8 cellular contexts compared by ENCODE assay signal in the genomic region with DNA sequence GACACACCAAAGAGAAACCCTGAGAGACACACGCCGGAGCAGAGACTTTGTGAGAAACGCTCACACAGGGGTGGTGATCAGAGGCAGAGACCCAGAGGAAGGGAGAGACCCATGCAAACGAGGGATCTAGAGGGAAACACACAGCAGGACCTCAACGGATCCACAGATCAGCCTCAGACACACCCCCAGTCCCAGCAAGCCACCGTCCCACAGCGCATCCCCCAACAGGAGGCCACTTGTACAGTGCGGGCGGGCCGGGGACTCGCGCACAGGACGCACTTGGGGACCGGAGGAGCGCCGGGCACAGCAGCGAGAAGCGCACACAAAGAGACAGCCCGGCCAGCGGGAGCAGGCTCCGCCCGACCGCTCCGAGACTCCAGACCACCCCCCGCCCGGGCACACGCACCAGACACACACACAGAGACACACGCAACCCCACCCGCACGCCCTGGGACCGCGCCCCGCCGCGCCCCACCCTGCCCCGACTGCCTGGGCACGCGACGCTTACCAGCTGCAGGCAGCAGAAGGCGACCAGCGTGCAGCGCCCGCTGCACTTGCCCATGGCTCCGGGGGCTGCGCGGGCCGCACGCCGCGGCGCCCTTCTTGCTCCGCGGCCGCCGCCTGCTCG. TPM values are rescaled to one million over a fixed set of nuclear protein-coding genes. Genes with fewer than 3 reads are reported as not detected.
DNase-seq lines count a peak whose midpoint lies in the region; ATAC-seq and TF ChIP-seq lines count a peak whose summit lies in the region.

No MANE protein-coding gene starts in this region.

- H3K27me3 ChIP-seq in WERI-Rb-1 (ENCODE audit: insufficient read depth, low read depth, severe bottlenecking) (no peaks in the 10 kb centered on the region), left ventricle myocardium inferior (ENCODE audit: low read depth) (peaks cover 85% of the 10 kb centered on the region), skeletal muscle satellite cell (ENCODE audit: control insufficient read depth, insufficient read depth, low read length) (peaks cover 74% of the 10 kb centered on the region)

- TF ChIP-seq CTCF in WERI-Rb-1 (IDR thresholded peaks at IDR 0.05; ENCODE audit: low read depth, low read length) = no peak
- TF ChIP-seq CTCF in left ventricle myocardium inferior (IDR thresholded peaks at IDR 0.05; ENCODE audit: borderline replicate concordance) = no peak

- H3K4me3 Mint-ChIP-seq in activated naive CD4-positive, alpha-beta T cell treated with anti-CD3 and anti-CD28 coated beads for 36 hours = peak overlapping the region; percentile 28

- H3K4me3 ChIP-seq in WERI-Rb-1 (ENCODE audit: low read depth, low read length) (peak overlapping the region; percentile 49), left ventricle myocardium inferior (peak overlapping the region; percentile 60), skeletal muscle satellite cell (ENCODE audit: low read length) (peak overlapping the region; percentile 57)

- intact Hi-C loops in activated naive CD4-positive, alpha-beta T cell treated with anti-CD3 and anti-CD28 coated beads for 36 hours (cut with micrococcal nuclease) = no loop called here
- intact Hi-C loops in left ventricle myocardium inferior (cut with micrococcal nuclease) = no loop called here

- no peaks in the 10 kb centered on the region for H3K36me3 Mint-ChIP-seq in activated naive CD4-positive, alpha-beta T cell treated with anti-CD3 and anti-CD28 coated beads for 36 hours (ENCODE audit: low read depth)

- peaks cover 10% of the 10 kb centered on the region for H3K4me1 Mint-ChIP-seq in activated naive CD4-positive, alpha-beta T cell treated with anti-CD3 and anti-CD28 coated beads for 36 hours (ENCODE audit: low read depth)

- no peak overlapping the region for H3K27ac Mint-ChIP-seq in activated naive CD4-positive, alpha-beta T cell treated with anti-CD3 and anti-CD28 coated beads for 36 hours

- H3K4me1 ChIP-seq in left ventricle myocardium inferior (peaks cover 13% of the 10 kb centered on the region), skeletal muscle satellite cell (ENCODE audit: control insufficient read depth, insufficient read depth, low read length) (peaks cover 7% of the 10 kb centered on the region)

- H3K9me3 Mint-ChIP-seq in activated naive CD4-positive, alpha-beta T cell treated with anti-CD3 and anti-CD28 coated beads for 36 hours = no peaks in the 10 kb centered on the region

- peaks cover 35% of the 10 kb centered on the region for H3K27me3 Mint-ChIP-seq in activated naive CD4-positive, alpha-beta T cell treated with anti-CD3 and anti-CD28 coated beads for 36 hours (ENCODE audit: low read depth)

- H3K36me3 ChIP-seq in WERI-Rb-1 = no peaks in the 10 kb centered on the region
- H3K36me3 ChIP-seq in left ventricle myocardium inferior = no peaks in the 10 kb centered on the region
- no peaks in the 10 kb centered on the region for H3K36me3 ChIP-seq in skeletal muscle satellite cell (ENCODE audit: insufficient read depth, low read length)

- H3K9ac ChIP-seq in skeletal muscle satellite cell (ENCODE audit: low read depth, low read length) = no peak overlapping the region

- peak overlapping the region; percentile 52 for H3K27ac ChIP-seq in WERI-Rb-1
- H3K27ac ChIP-seq in left ventricle myocardium inferior (replicated peaks) = no peak overlapping the region

- peak overlapping the region; percentile 72 for H3K4me2 ChIP-seq in skeletal muscle satellite cell (ENCODE audit: low read length)

- H3K9me3 ChIP-seq in WERI-Rb-1 (ENCODE audit: severe bottlenecking) = no peaks in the 10 kb centered on the region
- no peaks in the 10 kb centered on the region for H3K9me3 ChIP-seq in left ventricle myocardium inferior (replicated peaks)
- H3K9me3 ChIP-seq in skeletal muscle satellite cell (replicated peaks; ENCODE audit: low read length) = no peaks in the 10 kb centered on the region

- DNase-seq in activated naive CD4-positive, alpha-beta T cell treated with anti-CD3 and anti-CD28 coated beads for 36 hours = no peak
- no peak for DNase-seq in activated naive CD4-positive, alpha-beta T cell treated with Interleukin-2 at 50 U/mL for 16 hours
- DNase-seq in WERI-Rb-1 = peak; percentile 66
- DNase-seq in left ventricle myocardium inferior = no peak
- no peak for DNase-seq in NCI-H446 treated with DMSO at 0.1 percent for 48 hours (lab: John Stamatoyannopoulos, UW)
- no peak for DNase-seq in stimulated activated CD4-positive, alpha-beta T cell treated with anti-CD3 and anti-CD28 coated beads, Interleukin-4, amount 100 ng/mL, for 1 hour

- no peak for ATAC-seq in HG02610 (IDR thresholded peaks at IDR 0.05; ENCODE audit: unreplicated experiment)

- CTCF ChIA-PET in activated naive CD4-positive, alpha-beta T cell treated with anti-CD3 and anti-CD28 coated beads for 36 hours (lab: Charles Lee) = no interaction called here

RNA-seq across cellular contexts. Expression of gene NKAIN1, which starts 0.6 kb away (rescaled TPM):
- not detected for total RNA-seq in activated naive CD4-positive, alpha-beta T cell treated with anti-CD3 and anti-CD28 coated beads for 36 hours
- 0.19 TPM for total RNA-seq in left ventricle myocardium inferior
- total RNA-seq in skeletal muscle satellite cell (2012; rRNA removed) = 0.22 TPM in 1 of 2 replicates, not detected in the other

RNA-seq across cellular contexts. Expression of gene SNRNP40, which starts 57.5 kb away (rescaled TPM):
- 100 to 1,000 TPM; 101 to 106 TPM for total RNA-seq in activated naive CD4-positive, alpha-beta T cell treated with anti-CD3 and anti-CD28 coated beads for 36 hours
- 19.7 TPM for total RNA-seq in left ventricle myocardium inferior
- total RNA-seq in skeletal muscle satellite cell (2012; rRNA removed) = 112 and 117 TPM in 2 replicates

RNA-seq across cellular contexts. Expression of gene ZCCHC17, which starts 57.7 kb away (rescaled TPM):
- 10 to 100 TPM; 20.8 to 21.2 TPM for total RNA-seq in activated naive CD4-positive, alpha-beta T cell treated with anti-CD3 and anti-CD28 coated beads for 36 hours
- total RNA-seq in left ventricle myocardium inferior = 12.2 TPM
- 30.4 and 42.8 TPM in 2 replicates for total RNA-seq in skeletal muscle satellite cell (2012; rRNA removed)
